ENCODE assay signal across 1 cellular context in the genomic region with DNA sequence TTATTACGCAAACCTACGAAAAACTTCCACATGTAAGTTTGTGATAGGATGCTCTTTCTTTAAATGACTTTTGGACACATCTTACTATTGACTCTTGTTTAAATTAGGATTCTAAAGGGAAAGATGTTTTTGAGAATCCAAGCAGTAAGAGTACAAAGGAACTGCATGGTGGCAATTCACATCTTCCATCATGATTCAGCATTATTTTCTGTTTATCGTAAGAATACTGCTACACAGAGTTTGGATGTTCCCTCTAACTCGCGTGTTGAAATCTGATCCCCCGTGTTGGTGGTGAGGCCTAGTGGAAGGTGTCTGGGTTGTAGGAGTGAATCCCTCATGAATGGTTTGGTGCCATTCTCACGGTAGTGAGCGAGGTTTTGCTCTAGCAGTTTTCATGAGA.
TF ChIP-seq lines count a peak whose summit lies in the region.

No MANE protein-coding gene starts in this region.

TF ChIP-seq in A549, 52 proteins besides CTCF, POLR2A, EP300 and RAD21:
- TF ChIP-seq FOSL2 (IDR thresholded peaks at IDR 0.05) (no peak), FOSL2 (CRISPR knock-in tag; IDR thresholded peaks at IDR 0.05) (no peak), MAFK (IDR thresholded peaks at IDR 0.05; ENCODE audit: partially characterized antibody) (peak; percentile 18)
TF ChIP-seq in A549: peak in this region for 1.
